ENCODE assay signal across 9 cellular contexts in genomic region chr17:57468932-57469775, GRCh38.
DNase-seq lines count a peak whose midpoint lies in the region; ATAC-seq and TF ChIP-seq lines count a peak whose summit lies in the region.
"Had no signal": no experiment of that assay in that cellular context is flagged by ENCODE, and none has a peak within 500 bp of the region (broad histone marks: within the 10 kb centered on the region; RNA-seq: fewer than 3 reads in every experiment).

No MANE protein-coding gene starts in this region.

- ATAC-seq in activated T-cell treated with anti-CD3 and anti-CD28 coated beads, Interleukin-2, amount 50 U/mL, for 4 hours = no peak
- ATAC-seq in HG03108 (IDR thresholded peaks at IDR 0.05; ENCODE audit: unreplicated experiment) = peak; percentile 40
- peak; percentile 68 for ATAC-seq in stimulated activated naive CD8-positive, alpha-beta T cell treated with anti-CD3 and anti-CD28 coated beads, Interleukin-15, Interleukin-2, amounts not matched to agents 100 U/mL and 50 U/mL, for 24 hours
- ATAC-seq: gastrocnemius medialis had no signal

- CTCF ChIA-PET in CD4-positive, alpha-beta memory T cell (lab: Charles Lee; ENCODE audit: partially characterized antibody) = no interaction called here

- no peaks in the 10 kb centered on the region for H3K4me1 ChIP-seq in CD4-positive, alpha-beta memory T cell (ENCODE audit: insufficient read depth, low read length)
- peaks cover 0 to 36% (median 6%) of the 10 kb centered on the region in 4 donors for H3K4me1 ChIP-seq in tibial nerve

- H3K9me3 ChIP-seq in CD4-positive, alpha-beta memory T cell (ENCODE audit: control insufficient read depth in 1 of 2, low read length in 2 of 2) = no peaks in the 10 kb centered on the region
- no peaks in the 10 kb centered on the region for H3K9me3 ChIP-seq in tibial nerve
- H3K9me3 ChIP-seq: gastrocnemius medialis had no signal

- no peaks in the 10 kb centered on the region for H3K27me3 ChIP-seq in CD4-positive, alpha-beta memory T cell (ENCODE audit: insufficient read depth, low read length)
- H3K27me3 ChIP-seq in tibial nerve = no peaks in the 10 kb centered on the region
- H3K27me3 ChIP-seq: gastrocnemius medialis had no signal

- no peak for DNase-seq in activated T-cell treated with anti-CD3 and anti-CD28 coated beads, Interleukin-2, amount 50 U/mL, for 24 hours
- DNase-seq in activated T-cell treated with anti-CD3 and anti-CD28 coated beads, Interleukin-2, amount 50 U/mL, for 4 hours = no peak
- DNase-seq in SHP77 (lab: John Stamatoyannopoulos, UW) = peak; percentile 64 to 69
- DNase-seq in stimulated activated naive CD8-positive, alpha-beta T cell treated with anti-CD3 and anti-CD28 coated beads, Interleukin-15, Interleukin-2, amounts not matched to agents 100 U/mL and 50 U/mL, for 24 hours = peak; percentile 29
- no peak for DNase-seq in CD4-positive, alpha-beta memory T cell
- DNase-seq in tibial nerve (ENCODE audit: low spot score in 2 of 2) = no peak
- no peak for DNase-seq in SW 1271 (lab: John Stamatoyannopoulos, UW)
- DNase-seq: gastrocnemius medialis had no signal

- POLR2A ChIA-PET in CD4-positive, alpha-beta memory T cell (lab: Charles Lee; ENCODE audit: partially characterized antibody) = no interaction called here

- peaks cover 9% of the 10 kb centered on the region for H3K36me3 Mint-ChIP-seq in activated T-cell treated with anti-CD3 and anti-CD28 coated beads, Interleukin-2, amount 50 U/mL, for 24 hours (ENCODE audit: low read depth)
- H3K36me3 Mint-ChIP-seq in activated T-cell treated with anti-CD3 and anti-CD28 coated beads, Interleukin-2, amount 50 U/mL, for 4 hours (ENCODE audit: insufficient read depth) = peaks cover 3% of the 10 kb centered on the region
- peaks cover 0 to 4% of the 10 kb centered on the region in 2 donors for H3K36me3 Mint-ChIP-seq in CD4-positive, alpha-beta memory T cell

- H3K4me1 Mint-ChIP-seq in activated T-cell treated with anti-CD3 and anti-CD28 coated beads, Interleukin-2, amount 50 U/mL, for 24 hours (ENCODE audit: low read depth) = peaks cover 43% of the 10 kb centered on the region
- H3K4me1 Mint-ChIP-seq in activated T-cell treated with anti-CD3 and anti-CD28 coated beads, Interleukin-2, amount 50 U/mL, for 4 hours (ENCODE audit: low read depth) = peaks cover 22% of the 10 kb centered on the region
- H3K4me1 Mint-ChIP-seq in CD4-positive, alpha-beta memory T cell = peaks cover 7 to 13% (median 10%) of the 10 kb centered on the region in 4 donors

- no peak for TF ChIP-seq EP300 in tibial nerve (IDR thresholded peaks at IDR 0.05)

- no peaks in the 10 kb centered on the region for H3K27me3 Mint-ChIP-seq in activated T-cell treated with anti-CD3 and anti-CD28 coated beads, Interleukin-2, amount 50 U/mL, for 24 hours
- H3K27me3 Mint-ChIP-seq in activated T-cell treated with anti-CD3 and anti-CD28 coated beads, Interleukin-2, amount 50 U/mL, for 4 hours (ENCODE audit: low read depth) = no peaks in the 10 kb centered on the region
- H3K27me3 Mint-ChIP-seq in CD4-positive, alpha-beta memory T cell = no peaks in the 10 kb centered on the region

- no peak for TF ChIP-seq CTCF in tibial nerve (IDR thresholded peaks at IDR 0.05)

- no peak overlapping the region for H3K4me3 ChIP-seq in CD4-positive, alpha-beta memory T cell (ENCODE audit: low read length in 2 of 2)
- H3K4me3 ChIP-seq in tibial nerve = no peak overlapping the region
- H3K4me3 ChIP-seq: gastrocnemius medialis had no signal

- no peak overlapping the region for H3K27ac ChIP-seq in CD4-positive, alpha-beta memory T cell (ENCODE audit: low read depth, low read length)
- no peak overlapping the region for H3K27ac ChIP-seq in tibial nerve
- H3K27ac ChIP-seq: gastrocnemius medialis had no signal

- H3K27ac Mint-ChIP-seq in activated T-cell treated with anti-CD3 and anti-CD28 coated beads, Interleukin-2, amount 50 U/mL, for 24 hours = peak overlapping the region; percentile 76
- peak overlapping the region in 2 of 7 donors; percentile 27 to 36 for H3K27ac Mint-ChIP-seq in CD4-positive, alpha-beta memory T cell

- no peaks in the 10 kb centered on the region for H3K9me3 Mint-ChIP-seq in activated T-cell treated with anti-CD3 and anti-CD28 coated beads, Interleukin-2, amount 50 U/mL, for 24 hours
- H3K9me3 Mint-ChIP-seq in activated T-cell treated with anti-CD3 and anti-CD28 coated beads, Interleukin-2, amount 50 U/mL, for 4 hours = no peaks in the 10 kb centered on the region
- H3K9me3 Mint-ChIP-seq in CD4-positive, alpha-beta memory T cell = no peaks in the 10 kb centered on the region

- WGBS in tibial nerve, 2 donors = 89 to 90% methylated on average over 9 of the region's 9 CpGs

- intact Hi-C loops in CD4-positive, alpha-beta memory T cell (cut with micrococcal nuclease) = no loop called here

- TF ChIP-seq POLR2A in tibial nerve (IDR thresholded peaks at IDR 0.05) = no peak

- no peaks in the 10 kb centered on the region for H3K36me3 ChIP-seq in CD4-positive, alpha-beta memory T cell (ENCODE audit: insufficient read depth, low read length)
- no peaks in the 10 kb centered on the region for H3K36me3 ChIP-seq in tibial nerve
- H3K36me3 ChIP-seq: gastrocnemius medialis had no signal

- H3K4me3 Mint-ChIP-seq in activated T-cell treated with anti-CD3 and anti-CD28 coated beads, Interleukin-2, amount 50 U/mL, for 24 hours = no peak overlapping the region
- no peak overlapping the region for H3K4me3 Mint-ChIP-seq in activated T-cell treated with anti-CD3 and anti-CD28 coated beads, Interleukin-2, amount 50 U/mL, for 4 hours
- no peak overlapping the region for H3K4me3 Mint-ChIP-seq in CD4-positive, alpha-beta memory T cell

Comparison
In these comparisons a context has a peak if more than half of its experiments do, and no peak if none do; other contexts are left out.
1. DNase-seq: peak in SHP77 (2 of 2) and stimulated activated naive CD8-positive, alpha-beta T cell treated with anti-CD3 and anti-CD28 coated beads, Interleukin-15, Interleukin-2, amounts not matched to agents 100 U/mL and 50 U/mL, for 24 hours (single experiment); none in activated T-cell treated with anti-CD3 and anti-CD28 coated beads, Interleukin-2, amount 50 U/mL, for 24 hours (single experiment), activated T-cell treated with anti-CD3 and anti-CD28 coated beads, Interleukin-2, amount 50 U/mL, for 4 hours (single experiment), CD4-positive, alpha-beta memory T cell (0 of 5), tibial nerve (0 of 2) and SW 1271 (0 of 2).
2. ATAC-seq: peak in HG03108 (single experiment) and stimulated activated naive CD8-positive, alpha-beta T cell treated with anti-CD3 and anti-CD28 coated beads, Interleukin-15, Interleukin-2, amounts not matched to agents 100 U/mL and 50 U/mL, for 24 hours (single experiment); none in activated T-cell treated with anti-CD3 and anti-CD28 coated beads, Interleukin-2, amount 50 U/mL, for 4 hours (0 of 2).